In the genomic region with DNA sequence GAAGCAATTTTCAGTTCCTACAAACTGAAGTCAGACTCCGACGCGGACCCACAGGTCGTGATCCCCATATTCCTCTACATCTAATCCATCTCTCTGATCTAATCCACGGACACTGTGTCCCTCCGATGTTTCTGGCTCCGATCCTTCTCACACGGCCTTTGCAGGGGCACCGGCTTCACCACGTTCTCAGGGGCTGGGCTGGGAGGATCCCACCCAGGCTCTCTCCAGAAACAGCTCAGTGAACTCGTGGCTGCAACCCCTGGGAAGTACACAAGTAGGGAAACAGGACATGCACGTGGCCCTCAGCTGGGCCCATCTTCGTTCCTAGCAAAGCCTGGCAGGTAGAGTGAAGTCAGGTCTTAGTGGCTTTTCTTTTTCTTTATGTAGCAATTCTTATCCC, we compare ENCODE assay signal across 1 cellular context.
TF ChIP-seq lines count a peak whose summit lies in the region.

No MANE protein-coding gene starts in this region.

TF ChIP-seq in WTC11, 78 proteins besides CTCF, POLR2A, EP300 and RAD21 (continued from another document):
- TF ChIP-seq ATF6 (CRISPR knock-in tag; IDR thresholded peaks at IDR 0.05) (no peak), OVOL2 (CRISPR knock-in tag; IDR thresholded peaks at IDR 0.05; ENCODE audit: borderline replicate concordance) (no peak), JUN (CRISPR knock-in tag; IDR thresholded peaks at IDR 0.05) (no peak)
- TF ChIP-seq, protein P1, sequence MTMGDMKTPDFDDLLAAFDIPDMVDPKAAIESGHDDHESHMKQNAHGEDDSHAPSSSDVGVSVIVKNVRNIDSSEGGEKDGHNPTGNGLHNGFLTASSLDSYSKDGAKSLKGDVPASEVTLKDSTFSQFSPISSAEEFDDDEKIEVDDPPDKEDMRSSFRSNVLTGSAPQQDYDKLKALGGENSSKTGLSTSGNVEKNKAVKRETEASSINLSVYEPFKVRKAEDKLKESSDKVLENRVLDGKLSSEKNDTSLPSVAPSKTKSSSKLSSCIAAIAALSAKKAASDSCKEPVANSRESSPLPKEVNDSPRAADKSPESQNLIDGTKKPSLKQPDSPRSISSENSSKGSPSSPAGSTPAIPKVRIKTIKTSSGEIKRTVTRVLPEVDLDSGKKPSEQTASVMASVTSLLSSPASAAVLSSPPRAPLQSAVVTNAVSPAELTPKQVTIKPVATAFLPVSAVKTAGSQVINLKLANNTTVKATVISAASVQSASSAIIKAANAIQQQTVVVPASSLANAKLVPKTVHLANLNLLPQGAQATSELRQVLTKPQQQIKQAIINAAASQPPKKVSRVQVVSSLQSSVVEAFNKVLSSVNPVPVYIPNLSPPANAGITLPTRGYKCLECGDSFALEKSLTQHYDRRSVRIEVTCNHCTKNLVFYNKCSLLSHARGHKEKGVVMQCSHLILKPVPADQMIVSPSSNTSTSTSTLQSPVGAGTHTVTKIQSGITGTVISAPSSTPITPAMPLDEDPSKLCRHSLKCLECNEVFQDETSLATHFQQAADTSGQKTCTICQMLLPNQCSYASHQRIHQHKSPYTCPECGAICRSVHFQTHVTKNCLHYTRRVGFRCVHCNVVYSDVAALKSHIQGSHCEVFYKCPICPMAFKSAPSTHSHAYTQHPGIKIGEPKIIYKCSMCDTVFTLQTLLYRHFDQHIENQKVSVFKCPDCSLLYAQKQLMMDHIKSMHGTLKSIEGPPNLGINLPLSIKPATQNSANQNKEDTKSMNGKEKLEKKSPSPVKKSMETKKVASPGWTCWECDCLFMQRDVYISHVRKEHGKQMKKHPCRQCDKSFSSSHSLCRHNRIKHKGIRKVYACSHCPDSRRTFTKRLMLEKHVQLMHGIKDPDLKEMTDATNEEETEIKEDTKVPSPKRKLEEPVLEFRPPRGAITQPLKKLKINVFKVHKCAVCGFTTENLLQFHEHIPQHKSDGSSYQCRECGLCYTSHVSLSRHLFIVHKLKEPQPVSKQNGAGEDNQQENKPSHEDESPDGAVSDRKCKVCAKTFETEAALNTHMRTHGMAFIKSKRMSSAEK (CRISPR knock-in tag; IDR thresholded peaks at IDR 0.05; ENCODE audit: borderline replicate concordance) = no peak
